Comparison of ENCODE assay signal across 8 cellular contexts in genomic region chr19:11373166-11373884, GRCh38. TPM values are rescaled to one million over a fixed set of nuclear protein-coding genes. Genes with fewer than 3 reads are reported as not detected.
A peak's percentile ranks its signal among the peaks of the same experiment; 100 is the strongest.
DNase-seq lines count a peak whose midpoint lies in the region; ATAC-seq and TF ChIP-seq lines count a peak whose summit lies in the region.

No MANE protein-coding gene starts in this region.

- DNase-seq in GM12864 (ENCODE audit: low read depth) (no peak), NCI-H1694 treated with DMSO at 0.1 percent for 48 hours (lab: John Stamatoyannopoulos, UW) (peak; percentile 50), amygdala (lab: John Stamatoyannopoulos, UW) (peak in 50 of 56 donors; percentile 13 to 86 (median 66)), nucleus accumbens (lab: John Stamatoyannopoulos, UW) (peak in 52 of 56 donors; percentile 12 to 94 (median 77)), left lobe of liver (ENCODE audit: low spot score) (no peak), psoas muscle (no peak), heart right ventricle (no peak)
- DNase-seq in stimulated activated CD4-positive, alpha-beta T cell treated with anti-CD3 and anti-CD28 coated beads, Interleukin-1b, Interleukin-23, amount 100 ng/mL, for 48 hours: no peak

- H3K4me1 ChIP-seq in psoas muscle (peaks cover 32% of the 10 kb centered on the region), heart right ventricle (peaks cover 3 to 39% (median 30%) of the 10 kb centered on the region in 9 donors)

- H3K4me3 ChIP-seq in GM12864 (ENCODE audit: low read depth, low read length): peak overlapping the region; percentile 76
- no peak overlapping the region for H3K4me3 ChIP-seq in psoas muscle
- no peak overlapping the region for H3K4me3 ChIP-seq in heart right ventricle

- H3K27ac ChIP-seq in psoas muscle: no peak overlapping the region
- H3K27ac ChIP-seq in heart right ventricle: no peak overlapping the region

- no peaks in the 10 kb centered on the region for H3K27me3 ChIP-seq in psoas muscle (ENCODE audit: insufficient read depth in 3 of 3, low read length in 2 of 3)
- H3K27me3 ChIP-seq in heart right ventricle: no peaks in the 10 kb centered on the region

- H3K9me3 ChIP-seq in psoas muscle (no peaks in the 10 kb centered on the region), heart right ventricle (no peaks in the 10 kb centered on the region)

- H3K36me3 ChIP-seq in psoas muscle (ENCODE audit: insufficient read depth in 1 of 2, low read depth in 1 of 2) (peaks cover 0 to 22% of the 10 kb centered on the region in 2 donors), heart right ventricle (peaks cover 0 to 21% (median 0%) of the 10 kb centered on the region in 9 donors)

- ATAC-seq in left lobe of liver: no peak
- no peak for ATAC-seq in psoas muscle
- ATAC-seq in heart right ventricle: no peak

- no peak for TF ChIP-seq CTCF in GM12864 (IDR thresholded peaks at IDR 0.05; ENCODE audit: low read depth, low read length, missing control alignments)
- no peak for TF ChIP-seq CTCF in psoas muscle (IDR thresholded peaks at IDR 0.05)
- TF ChIP-seq CTCF in heart right ventricle (IDR thresholded peaks at IDR 0.05): no peak

- 54 to 58% (median 58%) methylated on average over 9 to 10 of the region's 10 CpGs for WGBS in psoas muscle, 3 donors
- WGBS in heart right ventricle, 2 donors: 46 to 50% methylated on average over 10 of the region's 10 CpGs

- intact Hi-C loops in psoas muscle (cut with DNase I) (loop anchor here in 1 of 2 donors (10.0 kb wide), 1 partner anchor 131 kb away; the partner anchor contains the start of gene ZNF653), heart right ventricle (cut with DNase I) (loop anchor here in 2 of 10 donors (5.0 to 10.0 kb wide), 3 partner anchors 36 to 221 kb away; partner anchors contain the start of genes RAB3D (in 1 of the 2), TSPAN16 (in 1 of the 2) and ZNF627 (in 1 of the 2))

RNA-seq across cellular contexts. Expression of gene SWSAP1, which starts 1.1 kb away (rescaled TPM):
- 2.6 TPM for total RNA-seq in left lobe of liver
- total RNA-seq in psoas muscle: 1 to 10 TPM; 1.1 to 1.7 (median 1.4) TPM
- 1 to 10 TPM; 2.1 to 3.9 (median 2.3) TPM for polyA plus RNA-seq in psoas muscle
- 1 to 10 TPM in 8 of 10 donors, under 1 TPM in 2; 0.53 to 2.1 (median 1.6) TPM for total RNA-seq in heart right ventricle
- polyA plus RNA-seq in heart right ventricle: 1 to 10 TPM; 2.1 to 3.1 TPM

RNA-seq across cellular contexts. Expression of gene EPOR, which starts 10.8 kb away (rescaled TPM):
- total RNA-seq in left lobe of liver: 11.9 TPM
- total RNA-seq in psoas muscle: 1 to 10 TPM; 1.0 to 2.1 (median 1.7) TPM
- polyA plus RNA-seq in psoas muscle: 1 to 10 TPM; 1.7 to 2.1 (median 2.1) TPM
- 1 to 10 TPM; 3.8 to 9.1 (median 4.7) TPM for total RNA-seq in heart right ventricle
- 10 to 100 TPM in 1 of 2 donors, 1 to 10 TPM in 1; 6.2 to 14.7 TPM for polyA plus RNA-seq in heart right ventricle

RNA-seq across cellular contexts. Expression of gene PLPPR2, which starts 18.1 kb away (rescaled TPM):
- 8.8 TPM for total RNA-seq in left lobe of liver
- total RNA-seq in psoas muscle: 10 to 100 TPM; 14.1 to 33.6 (median 21.5) TPM
- polyA plus RNA-seq in psoas muscle: 10 to 100 TPM in 2 of 3 donors, 1 to 10 TPM in 1; 4.3 to 30.9 (median 20.8) TPM
- 10 to 100 TPM in 5 of 10 donors, 1 to 10 TPM in 5; 4.1 to 19.8 (median 10.3) TPM for total RNA-seq in heart right ventricle
- polyA plus RNA-seq in heart right ventricle: 10 to 100 TPM; 10.0 to 13.2 TPM

RNA-seq across cellular contexts. Expression of gene CCDC159, which starts 27.0 kb away (rescaled TPM):
- 25.6 TPM for total RNA-seq in left lobe of liver
- total RNA-seq in psoas muscle: 1 to 10 TPM; 2.4 to 9.2 (median 4.9) TPM
- 1 to 10 TPM; 2.7 to 5.9 (median 5.3) TPM for polyA plus RNA-seq in psoas muscle
- total RNA-seq in heart right ventricle: 10 to 100 TPM; 13.4 to 25.5 (median 19.7) TPM
- 10 to 100 TPM; 13.0 to 79.9 TPM for polyA plus RNA-seq in heart right ventricle

RNA-seq across cellular contexts. Expression of gene TMEM205, which starts 27.3 kb away (rescaled TPM):
- 154 TPM for total RNA-seq in left lobe of liver
- total RNA-seq in psoas muscle: 10 to 100 TPM; 65.9 to 81.6 (median 70.5) TPM
- 10 to 100 TPM; 63.0 to 95.1 (median 90.4) TPM for polyA plus RNA-seq in psoas muscle
- 100 to 1,000 TPM in 2 of 10 donors, 10 to 100 TPM in 8; 65.1 to 114 (median 83.8) TPM for total RNA-seq in heart right ventricle
- 100 to 1,000 TPM in 1 of 2 donors, 10 to 100 TPM in 1; 89.4 to 184 TPM for polyA plus RNA-seq in heart right ventricle

Comparison
In these comparisons a context has a peak if more than half of its experiments do, and no peak if none do; other contexts are left out.
1. DNase-seq: peak in NCI-H1694 treated with DMSO at 0.1 percent for 48 hours (single experiment), amygdala (50 of 56) and nucleus accumbens (52 of 56); none in GM12864 (single experiment), left lobe of liver (single experiment), stimulated activated CD4-positive, alpha-beta T cell treated with anti-CD3 and anti-CD28 coated beads, Interleukin-1b, Interleukin-23, amount 100 ng/mL, for 48 hours (single experiment), psoas muscle (0 of 2) and heart right ventricle (0 of 2).